Comparison of ENCODE assay signal across 28 cellular contexts in genomic region chr17:44424828-44425463, GRCh38. TPM values are rescaled to one million over a fixed set of nuclear protein-coding genes. Genes with fewer than 3 reads are reported as not detected.
DNase-seq lines count a peak whose midpoint lies in the region; ATAC-seq and TF ChIP-seq lines count a peak whose summit lies in the region.
"Had no signal": no experiment of that assay in that cellular context is flagged by ENCODE, and none has a peak within 500 bp of the region (broad histone marks: within the 10 kb centered on the region; RNA-seq: fewer than 3 reads in every experiment).

No MANE protein-coding gene starts in this region.

- H3K4me1 Mint-ChIP-seq in activated T-cell treated with anti-CD3 and anti-CD28 coated beads, Interleukin-2, amount 50 U/mL, for 24 hours (ENCODE audit: low read depth) = peaks cover 18% of the 10 kb centered on the region
- peaks cover 24% of the 10 kb centered on the region for H3K4me1 Mint-ChIP-seq in activated T-helper 1 cell treated with anti-CD3 and anti-CD28 coated beads, Interleukin-12 subunit alpha, Interleukin-12 subunit beta, Interleukin-2, Interleukin-4 antibody, amounts not matched to agents 30 ng/mL and 10 ng/mL and 1 ng/mL, durations not matched to agents 14 hours and 24 hours and 36 hours (ENCODE audit: low read depth)
- H3K4me1 Mint-ChIP-seq in natural killer cell treated with Interleukin-12 subunit alpha and Interleukin-12 subunit beta and Interleukin-15 and Interleukin-18, amount 100 ng/mL, for 72 hours (ENCODE audit: low read depth in 2 of 2) = peaks cover 20 to 35% of the 10 kb centered on the region in 2 donors
- H3K4me1 Mint-ChIP-seq: stimulated activated naive CD8-positive, alpha-beta T cell treated with anti-CD3 and anti-CD28 coated beads, Interleukin-15, amount 100 ng/mL, for 72 hours had no signal

- peaks cover 64% of the 10 kb centered on the region for H3K36me3 Mint-ChIP-seq in activated T-cell treated with anti-CD3 and anti-CD28 coated beads, Interleukin-2, amount 50 U/mL, for 24 hours (ENCODE audit: low read depth)
- H3K36me3 Mint-ChIP-seq in activated T-helper 1 cell treated with anti-CD3 and anti-CD28 coated beads, Interleukin-12 subunit alpha, Interleukin-12 subunit beta, Interleukin-2, Interleukin-4 antibody, amounts not matched to agents 30 ng/mL and 10 ng/mL and 1 ng/mL, durations not matched to agents 14 hours and 24 hours and 36 hours (ENCODE audit: low read depth) = peaks cover 24% of the 10 kb centered on the region
- no peaks in the 10 kb centered on the region for H3K36me3 Mint-ChIP-seq in natural killer cell treated with Interleukin-12 subunit alpha and Interleukin-12 subunit beta and Interleukin-15 and Interleukin-18, amount 100 ng/mL, for 72 hours

- intact Hi-C loops in activated T-helper 1 cell treated with anti-CD3 and anti-CD28 coated beads, Interleukin-12 subunit alpha, Interleukin-12 subunit beta, Interleukin-2, Interleukin-4 antibody, amounts not matched to agents 30 ng/mL and 10 ng/mL and 1 ng/mL, durations not matched to agents 14 hours and 24 hours and 36 hours (cut with micrococcal nuclease) = no loop called here

- H3K9me3 Mint-ChIP-seq in activated T-cell treated with anti-CD3 and anti-CD28 coated beads, Interleukin-2, amount 50 U/mL, for 24 hours = no peaks in the 10 kb centered on the region
- H3K9me3 Mint-ChIP-seq in activated T-helper 1 cell treated with anti-CD3 and anti-CD28 coated beads, Interleukin-12 subunit alpha, Interleukin-12 subunit beta, Interleukin-2, Interleukin-4 antibody, amounts not matched to agents 30 ng/mL and 10 ng/mL and 1 ng/mL, durations not matched to agents 14 hours and 24 hours and 36 hours = no peaks in the 10 kb centered on the region
- no peaks in the 10 kb centered on the region for H3K9me3 Mint-ChIP-seq in natural killer cell treated with Interleukin-12 subunit alpha and Interleukin-12 subunit beta and Interleukin-15 and Interleukin-18, amount 100 ng/mL, for 72 hours
- H3K9me3 Mint-ChIP-seq: stimulated activated naive CD8-positive, alpha-beta T cell treated with anti-CD3 and anti-CD28 coated beads, Interleukin-15, amount 100 ng/mL, for 72 hours had no signal

- H3K36me3 ChIP-seq in SJCRH30 = peaks cover 32% of the 10 kb centered on the region

- H3K27ac Mint-ChIP-seq in activated T-cell treated with anti-CD3 and anti-CD28 coated beads, Interleukin-2, amount 50 U/mL, for 24 hours = peak overlapping the region; percentile 69
- peak overlapping the region; percentile 61 for H3K27ac Mint-ChIP-seq in activated T-helper 1 cell treated with anti-CD3 and anti-CD28 coated beads, Interleukin-12 subunit alpha, Interleukin-12 subunit beta, Interleukin-2, Interleukin-4 antibody, amounts not matched to agents 30 ng/mL and 10 ng/mL and 1 ng/mL, durations not matched to agents 14 hours and 24 hours and 36 hours
- H3K27ac Mint-ChIP-seq in natural killer cell treated with Interleukin-12 subunit alpha and Interleukin-12 subunit beta and Interleukin-15 and Interleukin-18, amount 100 ng/mL, for 72 hours = peak overlapping the region; percentile 11 to 80
- H3K27ac Mint-ChIP-seq: stimulated activated naive CD8-positive, alpha-beta T cell treated with anti-CD3 and anti-CD28 coated beads, Interleukin-15, amount 100 ng/mL, for 72 hours had no signal

- no peaks in the 10 kb centered on the region for H3K27me3 ChIP-seq in SJCRH30
- H3K27me3 ChIP-seq: ascending aorta, vagina had no signal

- no peak overlapping the region for H3K27ac ChIP-seq in SJCRH30
- H3K27ac ChIP-seq: A549, ascending aorta, epithelial cell of prostate, HL-60, RWPE1, thoracic aorta, vagina had no signal

- H3K4me3 ChIP-seq in SJCRH30 = no peak overlapping the region
- H3K4me3 ChIP-seq: A549, ascending aorta, smooth muscle cell, thoracic aorta, vagina had no signal

- no peak for ATAC-seq in natural killer cell treated with Interleukin-12 subunit alpha and Interleukin-12 subunit beta and Interleukin-15 and Interleukin-18, amount 100 ng/mL, for 72 hours
- ATAC-seq in GM18868 (IDR thresholded peaks at IDR 0.05; ENCODE audit: unreplicated experiment) = no peak
- ATAC-seq: A549; right cardiac atrium; stimulated activated naive CD8-positive, alpha-beta T cell treated with anti-CD3 and anti-CD28 coated beads, Interleukin-15, amount 100 ng/mL, for 72 hours had no signal

- no peaks in the 10 kb centered on the region for H3K4me1 ChIP-seq in SJCRH30
- H3K4me1 ChIP-seq: A549, ascending aorta, vagina had no signal

- H3K27me3 Mint-ChIP-seq in activated T-cell treated with anti-CD3 and anti-CD28 coated beads, Interleukin-2, amount 50 U/mL, for 24 hours = no peaks in the 10 kb centered on the region
- no peaks in the 10 kb centered on the region for H3K27me3 Mint-ChIP-seq in activated T-helper 1 cell treated with anti-CD3 and anti-CD28 coated beads, Interleukin-12 subunit alpha, Interleukin-12 subunit beta, Interleukin-2, Interleukin-4 antibody, amounts not matched to agents 30 ng/mL and 10 ng/mL and 1 ng/mL, durations not matched to agents 14 hours and 24 hours and 36 hours (ENCODE audit: insufficient read depth)
- H3K27me3 Mint-ChIP-seq in natural killer cell treated with Interleukin-12 subunit alpha and Interleukin-12 subunit beta and Interleukin-15 and Interleukin-18, amount 100 ng/mL, for 72 hours = no peaks in the 10 kb centered on the region
- H3K27me3 Mint-ChIP-seq: activated naive CD8-positive, alpha-beta T cell; stimulated activated naive CD8-positive, alpha-beta T cell treated with anti-CD3 and anti-CD28 coated beads, Interleukin-15, amount 100 ng/mL, for 72 hours had no signal

- H3K9me3 ChIP-seq in SJCRH30 (replicated peaks) = no peaks in the 10 kb centered on the region
- H3K9me3 ChIP-seq: A549, ascending aorta, thoracic aorta, vagina had no signal

- DNase-seq in activated T-cell treated with anti-CD3 and anti-CD28 coated beads, Interleukin-2, amount 50 U/mL, for 24 hours = no peak
- no peak for DNase-seq in activated T-cell treated with anti-CD3 and anti-CD28 coated beads for 4 hours
- DNase-seq in GM20000 (ENCODE audit: low spot score) = peak; percentile 11
- no peak for DNase-seq in activated T-helper 1 cell treated with anti-CD3 and anti-CD28 coated beads, Interleukin-12 subunit alpha, Interleukin-12 subunit beta, Interleukin-2, Interleukin-4 antibody, amounts not matched to agents 30 ng/mL and 10 ng/mL and 1 ng/mL, durations not matched to agents 14 hours and 24 hours and 36 hours (ENCODE audit: low spot score)
- no peak for DNase-seq in natural killer cell treated with Interleukin-12 subunit alpha and Interleukin-12 subunit beta and Interleukin-15 and Interleukin-18, amount 100 ng/mL, for 72 hours (ENCODE audit: low spot score)
- no peak for DNase-seq in SJCRH30
- no peak for DNase-seq in NAMALWA (ENCODE audit: low spot score)
- DNase-seq: DND-41; GF-D8; mammary epithelial cell; NCI-H1417 treated with DMSO at 0.1 percent for 48 hours; NCI-H2029 treated with DMSO at 0.1 percent for 48 hours; NCI-H526; OCI-M1; right cardiac atrium; stimulated activated CD4-positive, alpha-beta T cell treated with anti-CD3 and anti-CD28 coated beads, Interleukin-1b, Interleukin-23, amount 100 ng/mL, for 48 hours; stimulated activated naive CD8-positive, alpha-beta T cell treated with anti-CD3 and anti-CD28 coated beads, Interleukin-15, amount 100 ng/mL, for 72 hours had no signal

- no peak overlapping the region for H3K4me3 Mint-ChIP-seq in activated T-cell treated with anti-CD3 and anti-CD28 coated beads, Interleukin-2, amount 50 U/mL, for 24 hours
- no peak overlapping the region for H3K4me3 Mint-ChIP-seq in activated T-helper 1 cell treated with anti-CD3 and anti-CD28 coated beads, Interleukin-12 subunit alpha, Interleukin-12 subunit beta, Interleukin-2, Interleukin-4 antibody, amounts not matched to agents 30 ng/mL and 10 ng/mL and 1 ng/mL, durations not matched to agents 14 hours and 24 hours and 36 hours
- no peak overlapping the region for H3K4me3 Mint-ChIP-seq in natural killer cell treated with Interleukin-12 subunit alpha and Interleukin-12 subunit beta and Interleukin-15 and Interleukin-18, amount 100 ng/mL, for 72 hours
- H3K4me3 Mint-ChIP-seq: activated naive CD8-positive, alpha-beta T cell; stimulated activated naive CD8-positive, alpha-beta T cell treated with anti-CD3 and anti-CD28 coated beads, Interleukin-15, amount 100 ng/mL, for 72 hours had no signal

- TF ChIP-seq CTCF in GM20000 (IDR thresholded peaks at IDR 0.05; ENCODE audit: extremely low read depth, missing control alignments) = no peak

RNA-seq across cellular contexts. Expression of gene ITGA2B, which starts 35.5 kb away (rescaled TPM):
- total RNA-seq in activated T-helper 1 cell treated with anti-CD3 and anti-CD28 coated beads, Interleukin-12 subunit alpha, Interleukin-12 subunit beta, Interleukin-2, Interleukin-4 antibody, amounts not matched to agents 30 ng/mL and 10 ng/mL and 1 ng/mL, durations not matched to agents 14 hours and 24 hours and 36 hours = 0.44 and 0.71 TPM in 2 replicates
- total RNA-seq in natural killer cell treated with Interleukin-12 subunit alpha and Interleukin-12 subunit beta and Interleukin-15 and Interleukin-18, amount 100 ng/mL, for 72 hours = 1 to 10 TPM; 1.8 to 6.8 TPM
- 0.38 and 0.67 TPM in 2 replicates for total RNA-seq in SJCRH30 (2014; rRNA removed; shearing (Covaris generic))
- total RNA-seq: ascending aorta, SK-MEL-5 had no signal
